In the genomic region with DNA sequence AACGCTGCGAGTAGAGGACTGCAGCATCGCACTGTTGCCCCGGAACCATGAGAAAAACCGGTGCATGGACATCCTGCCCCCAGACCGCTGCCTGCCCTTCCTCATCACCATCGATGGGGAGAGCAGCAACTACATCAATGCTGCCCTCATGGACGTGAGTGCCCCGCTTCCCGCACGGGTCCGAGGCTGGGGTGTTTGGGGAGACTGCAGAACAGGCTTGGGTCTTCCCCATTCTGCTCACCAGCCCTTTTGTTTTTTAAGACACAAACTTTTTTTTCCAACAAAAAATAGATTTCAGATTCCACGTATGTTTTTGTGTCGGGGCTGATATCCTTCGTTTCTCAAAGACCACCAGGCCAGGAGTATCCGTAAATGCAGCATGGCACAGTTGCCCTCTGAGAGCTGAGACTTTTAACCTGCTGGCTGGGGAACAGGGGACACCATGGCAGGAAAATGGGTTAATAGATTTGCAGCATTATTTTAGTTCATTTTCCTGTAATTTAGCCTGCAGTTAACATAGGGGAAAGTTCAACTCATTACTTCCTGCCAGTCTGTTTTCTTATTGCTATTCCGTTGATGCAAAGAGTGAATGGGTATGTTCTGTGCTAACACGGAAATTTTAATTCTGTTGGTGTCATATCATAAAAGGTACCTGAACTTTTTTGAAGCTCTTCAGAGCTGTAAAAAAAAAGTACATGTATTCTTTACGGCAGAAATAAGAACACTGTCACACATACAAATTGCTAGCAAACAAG, we compare ENCODE assay signal across 28 cellular contexts.
"Had no signal": no experiment of that assay in that cellular context is flagged by ENCODE, and none has a peak within 500 bp of the region (broad histone marks: within the 10 kb centered on the region; RNA-seq: fewer than 3 reads in every experiment).

No MANE protein-coding gene starts in this region.

- H3K4me3 ChIP-seq: adrenal gland, body of pancreas, dorsolateral prefrontal cortex, esophagus muscularis mucosa, gastrocnemius medialis, heart left ventricle had no signal

- H3K27ac ChIP-seq: adrenal gland, body of pancreas, dorsolateral prefrontal cortex, esophagus muscularis mucosa, foreskin keratinocyte, gastrocnemius medialis, heart left ventricle had no signal

- DNase-seq: activated CD4-positive, alpha-beta memory T cell treated with anti-CD3 and anti-CD28 coated beads for 36 hours; activated CD4-positive, alpha-beta T cell treated with anti-CD3 and anti-CD28 coated beads for 36 hours; activated CD4-positive, alpha-beta T cell treated with anti-CD3 and anti-CD28 coated beads, Interleukin-2, amount 10 ng/mL, durations not matched to agents 24 days and 14 days; activated CD4-positive, CD25-positive, alpha-beta regulatory T cell; activated CD4-positive, CD25-positive, alpha-beta regulatory T cell treated with anti-CD3 and anti-CD28 coated beads, Interleukin-2, amount 50 U/mL, for 72 hours; activated CD8-positive, alpha-beta memory T cell treated with anti-CD3 and anti-CD28 coated beads, Interleukin-2, amount 50 U/mL, for 48 hours; activated CD8-positive, alpha-beta T cell treated with anti-CD3 and anti-CD28 coated beads, Interleukin-2, amount 10 ng/mL, durations not matched to agents 7 days and 5 days; activated effector memory CD4-positive, alpha-beta T cell treated with anti-CD3 and anti-CD28 coated beads, Interleukin-2, amount 50 U/mL, for 16 hours; activated naive CD4-positive, alpha-beta T cell treated with anti-CD3 and anti-CD28 coated beads for 36 hours; activated naive CD8-positive, alpha-beta T cell treated with anti-CD3 and anti-CD28 coated beads for 36 hours; activated naive CD8-positive, alpha-beta T cell treated with anti-CD3 and anti-CD28 coated beads, Interleukin-2, amount 50 U/mL, for 24 hours; activated T-cell treated with anti-CD3 and anti-CD28 coated beads, Interleukin-2, amount 50 U/mL, for 4 hours; adrenal gland; amygdala; aorta; body of pancreas; caudate nucleus; cortex of kidney; dorsolateral prefrontal cortex; effector memory CD4-positive, alpha-beta T cell; endodermal cell; erythroblast; foreskin keratinocyte; gastrocnemius medialis; glutamatergic neuron; heart left ventricle; T-helper 2 cell had no signal

- ATAC-seq: activated CD4-positive, alpha-beta T cell treated with anti-CD3 and anti-CD28 coated beads for 36 hours; activated CD8-positive, alpha-beta T cell treated with anti-CD3 and anti-CD28 coated beads, Interleukin-2, amount 10 ng/mL, durations not matched to agents 7 days and 5 days; activated naive CD8-positive, alpha-beta T cell treated with anti-CD3 and anti-CD28 coated beads, Interleukin-2, amount 50 U/mL, for 24 hours; activated T-cell treated with anti-CD3 and anti-CD28 coated beads, Interleukin-2, amount 50 U/mL, for 4 hours; body of pancreas; foreskin keratinocyte; gastrocnemius medialis; heart left ventricle had no signal

- H3K27me3 ChIP-seq: adrenal gland, body of pancreas, dorsolateral prefrontal cortex, esophagus muscularis mucosa, foreskin keratinocyte, gastrocnemius medialis, heart left ventricle had no signal

- H3K4me1 ChIP-seq: adrenal gland, body of pancreas, esophagus muscularis mucosa, gastrocnemius medialis, heart left ventricle had no signal

- H3K9me3 ChIP-seq: adrenal gland, body of pancreas, esophagus muscularis mucosa, gastrocnemius medialis, heart left ventricle had no signal
